Comparison of ENCODE assay signal across 28 cellular contexts in genomic region chr3:61052855-61053254, GRCh38.
"Had no signal": no experiment of that assay in that cellular context is flagged by ENCODE, and none has a peak within 500 bp of the region (broad histone marks: within the 10 kb centered on the region; RNA-seq: fewer than 3 reads in every experiment).

No MANE protein-coding gene starts in this region.

- H3K27me3 Mint-ChIP-seq: naive thymus-derived CD8-positive, alpha-beta T cell; natural killer cell treated with Interleukin-12 subunit alpha and Interleukin-12 subunit beta and Interleukin-15 and Interleukin-18, amount 100 ng/mL, for 72 hours; progenitor cell of endocrine pancreas; stimulated activated naive B cell treated with anti-CD40 and anti-IgM and Interleukin-4, amounts not matched to agents 10 μg/mL and 1 μg/mL and 100 μg/mL, for 72 hours; stimulated activated naive CD8-positive, alpha-beta T cell treated with anti-CD3 and anti-CD28 coated beads, Interleukin-15, Interleukin-2, amounts not matched to agents 100 ng/mL and 50 ng/mL, for 24 hours had no signal

- H3K9me3 Mint-ChIP-seq: natural killer cell treated with Interleukin-12 subunit alpha and Interleukin-12 subunit beta and Interleukin-15 and Interleukin-18, amount 100 ng/mL, for 72 hours; stimulated activated naive B cell treated with anti-CD40 and anti-IgM and Interleukin-4, amounts not matched to agents 10 μg/mL and 1 μg/mL and 100 μg/mL, for 72 hours; stimulated activated naive CD8-positive, alpha-beta T cell treated with anti-CD3 and anti-CD28 coated beads, Interleukin-15, Interleukin-2, amounts not matched to agents 100 ng/mL and 50 ng/mL, for 24 hours had no signal

- H3K4me3 Mint-ChIP-seq: naive thymus-derived CD8-positive, alpha-beta T cell; natural killer cell treated with Interleukin-12 subunit alpha and Interleukin-12 subunit beta and Interleukin-15 and Interleukin-18, amount 100 ng/mL, for 72 hours; nephron progenitor cell; neural crest cell; stimulated activated effector memory CD8-positive, alpha-beta T cell treated with anti-CD3 and anti-CD28 coated beads, Interleukin-12 subunit alpha, Interleukin-12 subunit beta, amount 100 ng/mL, for 72 hours; stimulated activated naive B cell treated with anti-CD40 and anti-IgM and Interleukin-4, amounts not matched to agents 10 μg/mL and 1 μg/mL and 100 μg/mL, for 72 hours; stimulated activated naive CD8-positive, alpha-beta T cell treated with anti-CD3 and anti-CD28 coated beads, Interleukin-15, Interleukin-2, amounts not matched to agents 100 ng/mL and 50 ng/mL, for 24 hours had no signal

- H3K27ac ChIP-seq: neutrophil, parathyroid adenoma, psoas muscle, right lobe of liver, sigmoid colon, stomach, thoracic aorta, thyroid gland, tibial nerve, upper lobe of left lung, vagina had no signal

- DNase-seq: naive thymus-derived CD8-positive, alpha-beta T cell; nephron progenitor cell; nucleus accumbens; posterior cingulate gyrus; psoas muscle; right cardiac atrium; right lobe of liver; sigmoid colon; small intestine; stimulated activated CD4-positive, alpha-beta T cell treated with anti-CD3 and anti-CD28 coated beads, Interleukin-1b, Interleukin-23, amount 100 ng/mL, for 48 hours; stimulated activated CD4-positive, alpha-beta T cell treated with anti-CD3 and anti-CD28 coated beads, Interleukin-4, amount 100 ng/mL, for 24 hours; stimulated activated naive B cell treated with anti-CD40 and anti-IgM and Interleukin-4, amounts not matched to agents 10 μg/mL and 1 μg/mL and 100 μg/mL, for 72 hours; stimulated activated naive CD4-positive, alpha-beta T cell treated with Interleukin-2 at 50 U/mL for 16 hours; stomach; thyroid gland; trophoblast cell; upper lobe of left lung had no signal

- H3K4me1 ChIP-seq: psoas muscle, right lobe of liver, sigmoid colon, stomach, tibial nerve, upper lobe of left lung, vagina had no signal

- ATAC-seq: naive thymus-derived CD8-positive, alpha-beta T cell; natural killer cell treated with Interleukin-12 subunit alpha and Interleukin-12 subunit beta and Interleukin-15 and Interleukin-18, amount 100 ng/mL, for 72 hours; psoas muscle; right cardiac atrium; stimulated activated effector memory CD8-positive, alpha-beta T cell treated with anti-CD3 and anti-CD28 coated beads, Interleukin-12 subunit alpha, Interleukin-12 subunit beta, amount 100 ng/mL, for 72 hours; stimulated activated naive B cell treated with anti-CD40 and anti-IgM and Interleukin-4, amounts not matched to agents 10 μg/mL and 1 μg/mL and 100 μg/mL, for 72 hours had no signal

- H3K36me3 Mint-ChIP-seq: natural killer cell treated with Interleukin-12 subunit alpha and Interleukin-12 subunit beta and Interleukin-15 and Interleukin-18, amount 100 ng/mL, for 72 hours; stimulated activated effector memory CD8-positive, alpha-beta T cell treated with anti-CD3 and anti-CD28 coated beads, Interleukin-12 subunit alpha, Interleukin-12 subunit beta, amount 100 ng/mL, for 72 hours; stimulated activated naive B cell treated with anti-CD40 and anti-IgM and Interleukin-4, amounts not matched to agents 10 μg/mL and 1 μg/mL and 100 μg/mL, for 72 hours had no signal

- H3K9me3 ChIP-seq: neutrophil, psoas muscle, right lobe of liver, sigmoid colon, stomach, thoracic aorta, thyroid gland, tibial nerve, upper lobe of left lung, vagina had no signal

- H3K27me3 ChIP-seq: neutrophil, right lobe of liver, sigmoid colon, stomach, thyroid gland, tibial nerve, upper lobe of left lung, vagina had no signal

- FAIRE-seq: small intestine, urothelium cell line had no signal

- H3K4me3 ChIP-seq: psoas muscle, right lobe of liver, sigmoid colon, stomach, thoracic aorta, thyroid gland, tibial nerve, upper lobe of left lung, vagina had no signal

- H3K36me3 ChIP-seq: neutrophil, right lobe of liver, sigmoid colon, stomach, thoracic aorta, thyroid gland, tibial nerve, upper lobe of left lung, vagina had no signal

- H3K27ac Mint-ChIP-seq: naive thymus-derived CD8-positive, alpha-beta T cell; natural killer cell treated with Interleukin-12 subunit alpha and Interleukin-12 subunit beta and Interleukin-15 and Interleukin-18, amount 100 ng/mL, for 72 hours; nephron progenitor cell; stimulated activated effector memory CD8-positive, alpha-beta T cell treated with anti-CD3 and anti-CD28 coated beads, Interleukin-12 subunit alpha, Interleukin-12 subunit beta, amount 100 ng/mL, for 72 hours; stimulated activated naive B cell treated with anti-CD40 and anti-IgM and Interleukin-4, amounts not matched to agents 10 μg/mL and 1 μg/mL and 100 μg/mL, for 72 hours; stimulated activated naive CD8-positive, alpha-beta T cell treated with anti-CD3 and anti-CD28 coated beads, Interleukin-15, Interleukin-2, amounts not matched to agents 100 ng/mL and 50 ng/mL, for 24 hours had no signal

- H3K4me1 Mint-ChIP-seq: naive thymus-derived CD8-positive, alpha-beta T cell; neural crest cell; stimulated activated effector memory CD8-positive, alpha-beta T cell treated with anti-CD3 and anti-CD28 coated beads, Interleukin-12 subunit alpha, Interleukin-12 subunit beta, amount 100 ng/mL, for 72 hours; stimulated activated naive B cell treated with anti-CD40 and anti-IgM and Interleukin-4, amounts not matched to agents 10 μg/mL and 1 μg/mL and 100 μg/mL, for 72 hours had no signal
